ENCODE assay signal across 11 cellular contexts in genomic region chr3:182959474-182960350, GRCh38. TPM values are rescaled to one million over a fixed set of nuclear protein-coding genes. Genes with fewer than 3 reads are reported as not detected.
A peak's percentile ranks its signal among the peaks of the same experiment; 100 is the strongest.
DNase-seq lines count a peak whose midpoint lies in the region; ATAC-seq, FAIRE-seq and TF ChIP-seq lines count a peak whose summit lies in the region.
"Had no signal": no experiment of that assay in that cellular context is flagged by ENCODE, and none has a peak within 500 bp of the region (broad histone marks: within the 10 kb centered on the region; RNA-seq: fewer than 3 reads in every experiment).

No MANE protein-coding gene starts in this region.

- no peaks in the 10 kb centered on the region for H4K20me1 ChIP-seq in K562 (replicated peaks; ENCODE audit: control insufficient read depth, insufficient read depth, low read length)

- 41% methylated on average over 4 of the region's 4 CpGs for WGBS in K562 (ENCODE audit: insufficient coverage, low coverage, missing lambda C conversion rate)

- H3K4me3 ChIP-seq in K562 (no peak overlapping the region), mucosa of descending colon (no peak overlapping the region)

- DNase-seq in G401 (ENCODE audit: low spot score) (peak; percentile 8), NCI-H146 (lab: John Stamatoyannopoulos, UW) (peak; percentile 85), K562 (ENCODE audit: extremely low read depth in 1 of 4, low spot score in 3 of 4) (peak in 2 of 4 experiments; percentile 42 to 69), mucosa of descending colon (no peak), occipital lobe (lab: John Stamatoyannopoulos, UW) (no peak), NCI-H526 (lab: John Stamatoyannopoulos, UW) (no peak), OCI-M2 (lab: John Stamatoyannopoulos, UW; ENCODE audit: unreplicated experiment) (no peak), DMS53 (lab: John Stamatoyannopoulos, UW) (no peak)
- DNase-seq: DMS 273 treated with DMSO at 0.1 percent for 48 hours; stimulated activated naive CD4-positive, alpha-beta T cell; T-helper 2 cell had no signal

- CTCF ChIA-PET in K562 (lab: Yijun Ruan, JAX; ENCODE audit: low intra/inter-chr PET ratio) = no interaction called here

- no peak for TF ChIP-seq EP300 in K562 (IDR thresholded peaks at IDR 0.05; ENCODE audit: low read length)

- TF ChIP-seq CTCF in K562 (IDR thresholded peaks at IDR 0.05 in 2 of 3, conservative IDR thresholded peaks at IDR 0.05 in 1 of 3; ENCODE audit: insufficient read depth in 2 of 3, low read depth in 1 of 3, low read length in 3 of 3) (no peak), mucosa of descending colon (IDR thresholded peaks at IDR 0.05) (no peak)

- peak; percentile 89 for ATAC-seq in K562
- ATAC-seq in mucosa of descending colon = peak; percentile 81

- POLR2A ChIA-PET in K562 (lab: Yijun Ruan, JAX) = interaction anchor here (1.1 to 1.5 kb wide), 3 partner anchors 8 to 12 kb away, joined by 3 to 4 read pairs (median 3); no protein-coding TSS in a partner anchor

- intact Hi-C loops in K562 (cut with micrococcal nuclease) (no loop called here), mucosa of descending colon (cut with DNase I, micrococcal nuclease) (no loop called here)

- H3K9me3 ChIP-seq in K562 (replicated peaks; ENCODE audit: control insufficient read depth, insufficient read depth, low read depth, low read length) (no peaks in the 10 kb centered on the region), mucosa of descending colon (no peaks in the 10 kb centered on the region)

- TF ChIP-seq POLR2A in K562 (conservative IDR thresholded peaks at IDR 0.05) = no peak

- H3K9me1 ChIP-seq in K562 (ENCODE audit: control insufficient read depth, insufficient read depth, low read length) = no peaks in the 10 kb centered on the region

- 0 out of 2 replicates have a peak overlapping the region, but pooled peaks have one; percentile 5 for H3K4me2 ChIP-seq in K562 (ENCODE audit: insufficient read depth, low read length)

- H3K36me3 ChIP-seq in K562 (ENCODE audit: control insufficient read depth, insufficient read depth, low read length) (peaks cover 72% of the 10 kb centered on the region), mucosa of descending colon (ENCODE audit: low read depth) (no peaks in the 10 kb centered on the region)

- H3K27ac ChIP-seq in K562 (ENCODE audit: extremely low read depth, low read depth, low read length) = peak overlapping the region; percentile 40; the same call in 1 of the 3 replicates

- peak overlapping the region; percentile 56; the same call in 1 of the 2 replicates for H2AFZ ChIP-seq in K562 (ENCODE audit: low read depth, low read length)

- no peaks in the 10 kb centered on the region for H3K27me3 ChIP-seq in K562 (ENCODE audit: control insufficient read depth in 2 of 2, insufficient read depth in 2 of 2, low read length in 2 of 2)

- BruUV-seq in K562 (replicated peaks; lab: Mats Ljungman, UMichigan) = no TSS peak

- H3K9ac ChIP-seq in K562 (ENCODE audit: insufficient read depth in 1 of 2, low read depth in 2 of 2, low read length in 2 of 2) = peak overlapping the region; percentile 2 to 45; a peak in 1 of 4 replicates

- TF ChIP-seq RAD21 in K562 (CRISPR knock-in tag; conservative IDR thresholded peaks at IDR 0.05 in 1 of 2, IDR thresholded peaks at IDR 0.05 in 1 of 2) = no peak

- H3K4me1 ChIP-seq in K562 (replicated peaks in 1 of 2; ENCODE audit: control insufficient read depth in 2 of 2, insufficient read depth in 2 of 2, low read length in 2 of 2) (peaks cover 3 to 10% of the 10 kb centered on the region in 2 experiments; a peak in 3 of 5 replicates), mucosa of descending colon (ENCODE audit: low read depth) (peaks cover 10% of the 10 kb centered on the region)

- peaks cover 28% of the 10 kb centered on the region for H3K79me2 ChIP-seq in K562 (ENCODE audit: control insufficient read depth, insufficient read depth, low read length)

- in situ Hi-C loops in G401 (cut with HindIII; ENCODE audit: low sequenced_read_pairs) = no loop called here
- in situ Hi-C loops in K562 (cut with MboI) = no loop called here

- peak; percentile 79 for FAIRE-seq in K562 (lab: Jason Lieb, UNC)

TF ChIP-seq in K562, 482 proteins besides CTCF, POLR2A, EP300 and RAD21 (continues in another document):
- TF ChIP-seq GATAD2B (IDR thresholded peaks at IDR 0.05; ENCODE audit: borderline replicate concordance) = no peak
- no peak for TF ChIP-seq SNRNP70 (optimal IDR thresholded peaks at IDR 0.05; ENCODE audit: low read depth, low read length)
- no peak for TF ChIP-seq ZNF699 (CRISPR knock-in tag; IDR thresholded peaks at IDR 0.05; ENCODE audit: insufficient replicate concordance)
- TF ChIP-seq TCFL5 (CRISPR knock-in tag; conservative IDR thresholded peaks at IDR 0.05) = no peak
- no peak for TF ChIP-seq FOXK1 (CRISPR knock-in tag; IDR thresholded peaks at IDR 0.05; ENCODE audit: borderline replicate concordance)
- no peak for TF ChIP-seq HIVEP1 (CRISPR knock-in tag; IDR thresholded peaks at IDR 0.05)
- no peak for TF ChIP-seq NELFE (IDR thresholded peaks at IDR 0.05; ENCODE audit: insufficient read depth, insufficient read length)
- no peak for TF ChIP-seq NKRF (IDR thresholded peaks at IDR 0.05; ENCODE audit: borderline replicate concordance)
- TF ChIP-seq POLR3A (IDR thresholded peaks at IDR 0.05; ENCODE audit: borderline replicate concordance, extremely low read depth, insufficient read depth, insufficient read length) = no peak
- TF ChIP-seq RBFOX2 (IDR thresholded peaks at IDR 0.05; ENCODE audit: low read depth, low read length) = no peak
- no peak for TF ChIP-seq CTCFL (IDR thresholded peaks at IDR 0.05; ENCODE audit: borderline replicate concordance, insufficient read depth, low read depth, low read length, poor library complexity, severe bottlenecking)
- TF ChIP-seq MAFF (IDR thresholded peaks at IDR 0.05; ENCODE audit: low read length) = peak; percentile 66
- TF ChIP-seq, protein P1, sequence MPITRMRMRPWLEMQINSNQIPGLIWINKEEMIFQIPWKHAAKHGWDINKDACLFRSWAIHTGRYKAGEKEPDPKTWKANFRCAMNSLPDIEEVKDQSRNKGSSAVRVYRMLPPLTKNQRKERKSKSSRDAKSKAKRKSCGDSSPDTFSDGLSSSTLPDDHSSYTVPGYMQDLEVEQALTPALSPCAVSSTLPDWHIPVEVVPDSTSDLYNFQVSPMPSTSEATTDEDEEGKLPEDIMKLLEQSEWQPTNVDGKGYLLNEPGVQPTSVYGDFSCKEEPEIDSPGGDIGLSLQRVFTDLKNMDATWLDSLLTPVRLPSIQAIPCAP (CRISPR knock-in tag; IDR thresholded peaks at IDR 0.05; ENCODE audit: borderline replicate concordance) = no peak

RNA-seq across cellular contexts. Expression of gene DCUN1D1, which starts 20.6 kb away (rescaled TPM):
- 6.1 and 9.6 TPM in 2 replicates for total RNA-seq in G401 (2014; rRNA removed; shearing (Covaris generic))
- 8.7 and 44.1 TPM in 2 replicates for total RNA-seq in K562 (2011; cell fraction: chromatin; rRNA removed; ENCODE audit: low replicate concordance)
- 2.3 and 4.2 TPM in 2 replicates for total RNA-seq in K562 (2011; cell fraction: nucleolus; rRNA removed)
- 9.3 and 20.2 TPM in 2 replicates for total RNA-seq in K562 (2011; cell fraction: nucleoplasm; rRNA removed)
- total RNA-seq in K562 (2014; rRNA removed) (11.4 and 24.7 TPM in 2 replicates), K562 (2014; rRNA removed; fragmentation: Illumina TruSeq; extraction: Trizol) (36.0 and 43.2 TPM in 2 replicates), K562 (2015; rRNA removed; fragmentation: Illumina TruSeq; extraction: Trizol) (25.1 and 28.2 TPM in 2 replicates), K562 (2021) (38.5 and 39.7 TPM in 2 replicates), mucosa of descending colon (10 to 100 TPM; 37.5 to 62.0 (median 40.5) TPM), occipital lobe (94.1 TPM)
- polyA plus RNA-seq in K562 (2011; rRNA removed) (23.3 and 27.7 TPM in 2 replicates), K562 (2014; fragmentation: Illumina TruSeq; extraction: Trizol) (27.3 and 31.5 TPM in 2 replicates), K562 (2014; fragmentation: Nextera tagmentation; extraction: Ambion mirVana) (10 to 100 TPM; 24.9 to 46.8 TPM), K562 (2014; rRNA removed) (20.1 and 20.3 TPM in 2 replicates)
- polyA plus RNA-seq in K562 (2011; cell fraction: cytosol; rRNA removed) = 1.8 and 5.1 TPM in 2 replicates
- polyA plus RNA-seq in K562 (2011; cell fraction: nucleus; rRNA removed) = 5.1 and 9.7 TPM in 2 replicates
- polyA plus RNA-seq in K562 (2012) = 16.6 and 23.8 TPM in 2 replicates
- 78.5 and 91.3 TPM in 2 replicates for polyA minus RNA-seq in K562 (2011; rRNA and poly(A)+ RNA removed)
- 18.5 and 19.9 TPM in 2 replicates for polyA minus RNA-seq in K562 (2011; cell fraction: cytosol; rRNA and poly(A)+ RNA removed)
- polyA minus RNA-seq in K562 (2011; cell fraction: nucleus; rRNA and poly(A)+ RNA removed) = 7.5 and 12.6 TPM in 2 replicates

Comparison
In these comparisons a context has a peak if more than half of its experiments do, and no peak if none do; other contexts are left out.
1. DNase-seq: peak in G401 (single experiment) and NCI-H146 (single experiment); none in mucosa of descending colon (0 of 3), occipital lobe (single experiment), NCI-H526 (0 of 2), OCI-M2 (single experiment) and DMS53 (single experiment).